ENCODE assay signal across 1 cellular context in genomic region chr3:183619624-183620274, GRCh38.
TF ChIP-seq lines count a peak whose summit lies in the region.

No MANE protein-coding gene starts in this region.

TF ChIP-seq in GM23338, 12 proteins besides CTCF, POLR2A, EP300 and RAD21 (continued from another document):
- no peak for TF ChIP-seq ZNF462 (CRISPR knock-in tag; IDR thresholded peaks at IDR 0.05)
- no peak for TF ChIP-seq REST (IDR thresholded peaks at IDR 0.05; ENCODE audit: unreplicated experiment)
- no peak for TF ChIP-seq CREB1 (CRISPR knock-in tag; IDR thresholded peaks at IDR 0.05; ENCODE audit: low read depth)
- no peak for TF ChIP-seq POLR2AphosphoS5 (IDR thresholded peaks at IDR 0.05; ENCODE audit: low read depth)
- no peak for TF ChIP-seq EZH2 (IDR thresholded peaks at IDR 0.05; ENCODE audit: low read depth, unreplicated experiment)
- TF ChIP-seq ZNF331 (CRISPR knock-in tag; IDR thresholded peaks at IDR 0.05; ENCODE audit: low read depth): no peak
- TF ChIP-seq JUNB (IDR thresholded peaks at IDR 0.05; ENCODE audit: unreplicated experiment): no peak
- no peak for TF ChIP-seq NANOG (IDR thresholded peaks at IDR 0.05; ENCODE audit: borderline replicate concordance)
- TF ChIP-seq ETS1 (IDR thresholded peaks at IDR 0.05): no peak
